4 cellular contexts compared by ENCODE assay signal in the genomic region with DNA sequence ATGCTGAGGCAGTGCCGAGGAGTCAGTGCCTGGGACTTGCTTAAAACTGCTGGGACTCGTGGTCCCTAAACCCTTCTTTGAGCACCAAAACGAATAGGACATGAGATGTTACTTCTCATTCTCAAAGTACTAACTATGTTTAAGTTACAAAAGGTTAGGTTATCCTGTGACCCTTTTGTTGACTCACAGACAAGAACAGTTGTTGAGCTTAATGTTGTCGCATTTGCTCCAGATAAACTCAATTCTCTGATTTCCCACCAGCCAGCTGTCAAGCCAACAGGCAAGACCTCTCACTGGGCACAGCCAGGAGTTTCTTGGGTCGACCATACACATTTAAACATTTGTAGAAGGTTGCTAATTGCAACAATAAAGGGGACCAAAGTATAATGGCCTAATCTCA.
"Had no signal": no experiment of that assay in that cellular context is flagged by ENCODE, and none has a peak within 500 bp of the region (broad histone marks: within the 10 kb centered on the region; RNA-seq: fewer than 3 reads in every experiment).

No MANE protein-coding gene starts in this region.

- H3K4me3 ChIP-seq: GM23338 had no signal

- H3K4me1 Mint-ChIP-seq: GM23338, H9 had no signal

- H3K4me3 Mint-ChIP-seq: GM23338, H9 had no signal

- DNase-seq: H9, HCEC 1CT, IMR-90 had no signal

- H2AFZ ChIP-seq: GM23338 had no signal

- H3K9me3 Mint-ChIP-seq: GM23338, H9 had no signal

- H3K27ac Mint-ChIP-seq: GM23338, H9 had no signal

- H3K4me2 ChIP-seq: GM23338 had no signal
